In genomic region chr20:33119725-33120720, GRCh38 we compare ENCODE assay signal across 1 cellular context.
TF ChIP-seq lines count a peak whose summit lies in the region.

No MANE protein-coding gene starts in this region.

TF ChIP-seq in GM12878, 131 proteins besides CTCF, POLR2A, EP300 and RAD21 (continued from another document and continues in another):
- TF ChIP-seq NKRF (conservative IDR thresholded peaks at IDR 0.05) (no peak), CBFB (IDR thresholded peaks at IDR 0.05; ENCODE audit: low read depth) (0 out of 2 replicates have a peak, but pooled peaks have one; percentile 47), GABPA (IDR thresholded peaks at IDR 0.05; ENCODE audit: low read depth) (no peak), NR2C2 (IDR thresholded peaks at IDR 0.05; ENCODE audit: borderline replicate concordance, control insufficient read depth, insufficient read length, low read depth) (no peak), MLLT1 (IDR thresholded peaks at IDR 0.05) (no peak), CREB1 (IDR thresholded peaks at IDR 0.05; ENCODE audit: low read depth) (no peak), IKZF2 (IDR thresholded peaks at IDR 0.05) (peak in 1 of 2 experiments; percentile 46; a peak in 3 of 4 replicates), RB1 (IDR thresholded peaks at IDR 0.05; ENCODE audit: borderline replicate concordance) (no peak), ZNF622 (IDR thresholded peaks at IDR 0.05) (no peak), MEF2B (IDR thresholded peaks at IDR 0.05; ENCODE audit: partially characterized antibody, poor library complexity, severe bottlenecking) (no peak), ESRRA (IDR thresholded peaks at IDR 0.05; ENCODE audit: low read length) (no peak), FOS (IDR thresholded peaks at IDR 0.05; ENCODE audit: borderline replicate concordance, extremely low read depth, insufficient read length) (no peak), NRF1 (conservative IDR thresholded peaks at IDR 0.05; ENCODE audit: low read depth, low read length) (no peak), PKNOX1 (IDR thresholded peaks at IDR 0.05) (no peak), ZNF384 (IDR thresholded peaks at IDR 0.05; ENCODE audit: borderline replicate concordance, low read depth, low read length) (no peak), EZH2 (IDR thresholded peaks at IDR 0.05; ENCODE audit: borderline replicate concordance, control insufficient read depth, low read depth, low read length) (no peak), ZBTB11 (CRISPR knock-in tag; IDR thresholded peaks at IDR 0.05) (no peak), USF1 (IDR thresholded peaks at IDR 0.05; ENCODE audit: borderline replicate concordance, extremely low read length, insufficient read depth, low read depth, low read length) (no peak), STAT1 (conservative IDR thresholded peaks at IDR 0.05) (no peak), POLR2AphosphoS5 (IDR thresholded peaks at IDR 0.05; ENCODE audit: low read length) (no peak), BACH1 (IDR thresholded peaks at IDR 0.05; ENCODE audit: borderline replicate concordance) (no peak), BCL11A (IDR thresholded peaks at IDR 0.05; ENCODE audit: low read depth, low read length) (peak; percentile 72), CEBPZ (IDR thresholded peaks at IDR 0.05; ENCODE audit: low read depth, low read length) (no peak), HDAC6 (IDR thresholded peaks at IDR 0.05; ENCODE audit: unreplicated experiment) (no peak), BMI1 (IDR thresholded peaks at IDR 0.05; ENCODE audit: borderline replicate concordance) (no peak), SRF (IDR thresholded peaks at IDR 0.05; ENCODE audit: low read depth in 2 of 2, low read length in 2 of 2) (no peak), CHD4 (IDR thresholded peaks at IDR 0.05) (no peak), YBX1 (IDR thresholded peaks at IDR 0.05) (no peak), SIN3A (IDR thresholded peaks at IDR 0.05; ENCODE audit: low read depth, low read length) (no peak), CBX5 (IDR thresholded peaks at IDR 0.05; ENCODE audit: low read depth) (peak; percentile 28; the same call in 1 of the 2 replicates), SREBF1 (IDR thresholded peaks at IDR 0.05; ENCODE audit: low read length) (no peak), ZSCAN29 (IDR thresholded peaks at IDR 0.05) (no peak), EGR1 (IDR thresholded peaks at IDR 0.05; ENCODE audit: borderline replicate concordance in 1 of 2, low read depth in 2 of 2, low read length in 2 of 2) (no peak), MYC (IDR thresholded peaks at IDR 0.05; ENCODE audit: insufficient read depth, insufficient read length, insufficient replicate concordance, low read length, severe bottlenecking) (no peak), CEBPB (IDR thresholded peaks at IDR 0.05; ENCODE audit: borderline replicate concordance in 1 of 2, low read depth in 2 of 2, low read length in 2 of 2) (no peak), ATF7 (IDR thresholded peaks at IDR 0.05; ENCODE audit: low read depth) (no peak; the same call in 1 of the 2 replicates), SMAD1 (IDR thresholded peaks at IDR 0.05; ENCODE audit: low read depth, partially characterized antibody) (no peak), ZNF217 (IDR thresholded peaks at IDR 0.05) (no peak), NFIC (IDR thresholded peaks at IDR 0.05; ENCODE audit: low read depth, low read length) (peak; percentile 77), YY1 (IDR thresholded peaks at IDR 0.05; ENCODE audit: low read depth, low read length) (peak; percentile 54), DPF2 (IDR thresholded peaks at IDR 0.05) (0 out of 2 replicates have a peak, but pooled peaks have one; percentile 26), ZBTB4 (CRISPR knock-in tag; IDR thresholded peaks at IDR 0.05) (no peak), ZZZ3 (IDR thresholded peaks at IDR 0.05; ENCODE audit: control insufficient read depth, insufficient read length, low read depth) (no peak)
